8 cellular contexts compared by ENCODE assay signal in genomic region chr6:107114213-107114871, GRCh38. TPM values are rescaled to one million over a fixed set of nuclear protein-coding genes. Genes with fewer than 3 reads are reported as not detected.
DNase-seq lines count a peak whose midpoint lies in the region; ATAC-seq and TF ChIP-seq lines count a peak whose summit lies in the region.

No MANE protein-coding gene starts in this region.

- no peaks in the 10 kb centered on the region for H3K9me3 Mint-ChIP-seq in activated CD8-positive, alpha-beta T cell treated with anti-CD3 and anti-CD28 coated beads for 36 hours

- H3K36me3 Mint-ChIP-seq in activated CD8-positive, alpha-beta T cell treated with anti-CD3 and anti-CD28 coated beads for 36 hours (ENCODE audit: low read depth), result no peaks in the 10 kb centered on the region

- CTCF ChIA-PET in activated CD8-positive, alpha-beta T cell treated with anti-CD3 and anti-CD28 coated beads for 36 hours (lab: Charles Lee), result interaction anchor here (0.6 to 2.1 kb wide), 17 partner anchors 11 to 655 kb away, joined by 3 to 21 read pairs (median 3); partner anchors contain the start of genes MTRES1, PDSS2 and SOBP

- peak; percentile 50 for ATAC-seq in HG03378 (IDR thresholded peaks at IDR 0.05; ENCODE audit: unreplicated experiment)
- peak; percentile 64 for ATAC-seq in activated CD8-positive, alpha-beta T cell treated with anti-CD3 and anti-CD28 coated beads for 36 hours

- H3K27me3 Mint-ChIP-seq in activated CD8-positive, alpha-beta T cell treated with anti-CD3 and anti-CD28 coated beads for 36 hours, result peaks cover 7% of the 10 kb centered on the region

- intact Hi-C loops in activated CD8-positive, alpha-beta T cell treated with anti-CD3 and anti-CD28 coated beads for 36 hours (cut with micrococcal nuclease), result no loop called here

- peak; percentile 93 for TF ChIP-seq CTCF in activated CD8-positive, alpha-beta T cell treated with anti-CD3 and anti-CD28 coated beads for 36 hours (IDR thresholded peaks at IDR 0.05)

- H3K4me3 Mint-ChIP-seq in activated CD8-positive, alpha-beta T cell treated with anti-CD3 and anti-CD28 coated beads for 36 hours, result peak overlapping the region; percentile 79

- H3K27ac Mint-ChIP-seq in activated CD8-positive, alpha-beta T cell treated with anti-CD3 and anti-CD28 coated beads for 36 hours, result peak overlapping the region; percentile 76

- peaks cover 16% of the 10 kb centered on the region for H3K4me1 Mint-ChIP-seq in activated CD8-positive, alpha-beta T cell treated with anti-CD3 and anti-CD28 coated beads for 36 hours (ENCODE audit: low read depth)

- TF ChIP-seq POLR2A in GM19193 (IDR thresholded peaks at IDR 0.05; ENCODE audit: extremely low read depth, insufficient read depth, insufficient read length), result peak; percentile 42

- DNase-seq in C1 segment of cervical spinal cord (lab: John Stamatoyannopoulos, UW) (peak in 13 of 14 donors; percentile 26 to 90 (median 68)), NCI-H69 (lab: John Stamatoyannopoulos, UW) (peak; percentile 96), medulla oblongata (ENCODE audit: extremely low spot score) (peak; percentile 90)
- peak; percentile 66 for DNase-seq in activated CD8-positive, alpha-beta T cell treated with anti-CD3 and anti-CD28 coated beads for 36 hours
- peak; percentile 58 for DNase-seq in effector CD4-positive, alpha-beta T cell
- DNase-seq in stimulated activated CD8-positive, alpha-beta memory T cell treated with anti-CD3 and anti-CD28 coated beads, Interleukin-12 subunit alpha, Interleukin-12 subunit beta, amount 100 ng/mL, for 1 hour (ENCODE audit: low read depth), result peak; percentile 36

- POLR2A ChIA-PET in activated CD8-positive, alpha-beta T cell treated with anti-CD3 and anti-CD28 coated beads for 36 hours (lab: Charles Lee), result interaction anchor here (0.6 to 1.6 kb wide), 3 partner anchors 16 to 84 kb away, joined by 3 to 6 read pairs (median 3); no protein-coding TSS in a partner anchor

RNA-seq across cellular contexts. Expression of gene BEND3, which starts 1.0 kb away (rescaled TPM):
- 1 to 10 TPM; 5.8 to 6.3 TPM for total RNA-seq in activated CD8-positive, alpha-beta T cell treated with anti-CD3 and anti-CD28 coated beads for 36 hours

Comparison
In these comparisons a context has a peak if more than half of its experiments do, and no peak if none do; other contexts are left out.
1. Peak in every context shown above with its lines: DNase-seq and ATAC-seq.
2. DNase-seq: peak in every context shown above with its lines; median percentile 96 in NCI-H69; 90 in medulla oblongata; 68 in C1 segment of cervical spinal cord; 66 in activated CD8-positive, alpha-beta T cell treated with anti-CD3 and anti-CD28 coated beads for 36 hours; 58 in effector CD4-positive, alpha-beta T cell; 36 in stimulated activated CD8-positive, alpha-beta memory T cell treated with anti-CD3 and anti-CD28 coated beads, Interleukin-12 subunit alpha, Interleukin-12 subunit beta, amount 100 ng/mL, for 1 hour.